8 cellular contexts compared by ENCODE assay signal in genomic region chr5:84383816-84384603, GRCh38. TPM values are rescaled to one million over a fixed set of nuclear protein-coding genes. Genes with fewer than 3 reads are reported as not detected.
A peak's percentile ranks its signal among the peaks of the same experiment; 100 is the strongest.
DNase-seq lines count a peak whose midpoint lies in the region; ATAC-seq, FAIRE-seq and TF ChIP-seq lines count a peak whose summit lies in the region.

No MANE protein-coding gene starts in this region.

- no peak for FAIRE-seq in A549 (lab: Jason Lieb, UNC)
- FAIRE-seq in kidney (lab: Jason Lieb, UNC) = no peak

- WGBS in A549 (ENCODE audit: missing lambda C conversion rate) = 4% methylated on average over 38 of the region's 73 CpGs
- under 1% methylated on average over 73 of the region's 73 CpGs for WGBS in HUES64
- WGBS in stomach, 5 donors = 1 to 5% (median 3%) methylated on average over 50 to 73 of the region's 73 CpGs

- H3K4me3 ChIP-seq in A549 (peak overlapping the region; percentile 48), HUES64 (ENCODE audit: low read length) (peak overlapping the region; percentile 67), kidney (ENCODE audit: low read length in 2 of 2) (peak overlapping the region; percentile 29 to 57), stomach (peak overlapping the region; percentile 48 to 57 (median 54))

- TF ChIP-seq EP300 in A549 (IDR thresholded peaks at IDR 0.05) (no peak), stomach (IDR thresholded peaks at IDR 0.05) (no peak)

- H3K27ac ChIP-seq in A549 = peak overlapping the region in 1 of 2 experiments; percentile 24; a peak in 1 of 6 replicates
- H3K27ac ChIP-seq in HUES64 (ENCODE audit: low read depth, low read length) = peak overlapping the region; percentile 69; the same call in 1 of the 2 replicates
- H3K27ac ChIP-seq in kidney (ENCODE audit: low read depth in 2 of 2, low read length in 2 of 2) = no peak overlapping the region
- peak overlapping the region; percentile 70 to 82 (median 80) for H3K27ac ChIP-seq in stomach

- H3K9ac ChIP-seq in HUES64 (ENCODE audit: low read depth, low read length) (peak overlapping the region; percentile 54), kidney (ENCODE audit: low read length in 2 of 2) (no peak overlapping the region)

- H3K27me3 ChIP-seq in HUES64 (ENCODE audit: insufficient read depth, low read length) (peaks cover 32% of the 10 kb centered on the region), stomach (peaks cover 4 to 45% (median 35%) of the 10 kb centered on the region in 3 donors)

- H3K4me1 ChIP-seq in A549 = peaks cover 18% of the 10 kb centered on the region; the same call in 2 of the 3 replicates
- peaks cover 37% of the 10 kb centered on the region for H3K4me1 ChIP-seq in HUES64 (ENCODE audit: insufficient read depth, low read length)
- H3K4me1 ChIP-seq in kidney (ENCODE audit: control insufficient read depth in 1 of 2, insufficient read depth in 1 of 2, low read depth in 1 of 2, low read length in 2 of 2) = peaks cover 0 to 7% of the 10 kb centered on the region in 2 donors
- H3K4me1 ChIP-seq in stomach = peaks cover 0 to 35% (median 26%) of the 10 kb centered on the region in 4 donors

- TF ChIP-seq POLR2A in A549 (IDR thresholded peaks at IDR 0.05; ENCODE audit: low read length) (no peak), stomach (IDR thresholded peaks at IDR 0.05) (no peak)

- H3K36me3 ChIP-seq in HUES64 (ENCODE audit: insufficient read depth, low read length) (0 out of 2 replicates have a peak, but pooled peaks cover 4% of the 10 kb centered on the region), kidney (ENCODE audit: control insufficient read depth in 1 of 2, insufficient read depth in 2 of 2, low read length in 2 of 2) (no peaks in the 10 kb centered on the region), stomach (no peaks in the 10 kb centered on the region)

- peak overlapping the region; percentile 97 for H3K4me2 ChIP-seq in A549

- CTCF ChIA-PET in A549 (lab: Yijun Ruan, JAX) = interaction anchor here (0.7 kb wide), 1 partner anchor 47 kb away, joined by 3 read pairs; no protein-coding TSS in a partner anchor

- ATAC-seq in A549 = peak; percentile 38 to 64; a peak in 5 of 6 replicates
- no peak for ATAC-seq in HG02884 (IDR thresholded peaks at IDR 0.05; ENCODE audit: unreplicated experiment)
- ATAC-seq in HG03045 (IDR thresholded peaks at IDR 0.05; ENCODE audit: unreplicated experiment) = no peak
- ATAC-seq in GM19023 (IDR thresholded peaks at IDR 0.05; ENCODE audit: unreplicated experiment) = no peak

- POLR2A ChIA-PET in A549 (lab: Yijun Ruan, JAX) = no interaction called here

- no peaks in the 10 kb centered on the region for H3K9me3 ChIP-seq in A549
- H3K9me3 ChIP-seq in HUES64 (ENCODE audit: insufficient read depth, low read depth, low read length) = no peaks in the 10 kb centered on the region
- H3K9me3 ChIP-seq in kidney (ENCODE audit: control insufficient read depth in 1 of 2, low read length in 2 of 2) = no peaks in the 10 kb centered on the region
- no peaks in the 10 kb centered on the region for H3K9me3 ChIP-seq in stomach

- intact Hi-C loops in kidney (cut with DNase I) = no loop called here
- intact Hi-C loops in stomach (cut with DNase I; ENCODE audit: low total_unique reads) = no loop called here

- no peak for TF ChIP-seq RAD21 in A549 (conservative IDR thresholded peaks at IDR 0.05 in 1 of 2, IDR thresholded peaks at IDR 0.05 in 1 of 2)

- DNase-seq in A549 (ENCODE audit: low read depth in 1 of 2, low spot score in 1 of 2) (peak in 1 of 2 experiments; percentile 7), cerebellar cortex (ENCODE audit: low spot score) (peak; percentile 33), kidney (peak; percentile 75), stomach (no peak)

- TF ChIP-seq CTCF in A549 (IDR thresholded peaks at IDR 0.05) (no peak), kidney (IDR thresholded peaks at IDR 0.05; ENCODE audit: borderline replicate concordance, extremely low read depth, insufficient read depth) (no peak), stomach (IDR thresholded peaks at IDR 0.05) (no peak)

TF ChIP-seq in A549, 52 proteins besides CTCF, POLR2A, EP300 and RAD21:
- no peak for TF ChIP-seq CEBPB (IDR thresholded peaks at IDR 0.05)
- TF ChIP-seq MYC (IDR thresholded peaks at IDR 0.05; ENCODE audit: borderline replicate concordance, low read length) = no peak
- TF ChIP-seq ATOH8 (CRISPR knock-in tag; IDR thresholded peaks at IDR 0.05; ENCODE audit: low read depth) = no peak
- TF ChIP-seq RCOR1 (IDR thresholded peaks at IDR 0.05; ENCODE audit: low read depth, low read length) = no peak
- no peak for TF ChIP-seq SREBF2 (IDR thresholded peaks at IDR 0.05)
- TF ChIP-seq CBX2 (IDR thresholded peaks at IDR 0.05; ENCODE audit: borderline replicate concordance, low read depth) = no peak
- no peak for TF ChIP-seq MAZ (IDR thresholded peaks at IDR 0.05; ENCODE audit: borderline replicate concordance, low read depth, low read length)
- TF ChIP-seq BHLHE40 (IDR thresholded peaks at IDR 0.05; ENCODE audit: low read depth, low read length) = no peak
- TF ChIP-seq E2F6 (IDR thresholded peaks at IDR 0.05; ENCODE audit: borderline replicate concordance, low read depth) = no peak
- no peak for TF ChIP-seq HOXA7 (CRISPR knock-in tag; IDR thresholded peaks at IDR 0.05)
- no peak for TF ChIP-seq NPAS2 (CRISPR knock-in tag; IDR thresholded peaks at IDR 0.05; ENCODE audit: borderline replicate concordance)
- no peak for TF ChIP-seq MAFK (IDR thresholded peaks at IDR 0.05; ENCODE audit: partially characterized antibody)

RNA-seq across cellular contexts. Expression of gene EDIL3, which starts 0.7 kb away (rescaled TPM):
- 0.08 and 0.12 TPM in 2 replicates for polyA plus RNA-seq in A549 (2011; rRNA removed)
- 0.01 TPM in 1 of 2 replicates, not detected in the other for polyA plus RNA-seq in A549 (2012; cell fraction: cytosol; rRNA removed)
- not detected in 2 replicates for polyA plus RNA-seq in A549 (2012; cell fraction: nucleus; rRNA removed)
- 0.12 to 0.18 TPM (median 0.14 TPM) in 3 replicates for polyA plus RNA-seq in A549 (2017; fragmentation: RNase III; extraction: RNeasy Plus Mini Kit Qiagen cat#74134 plus additional on column Dnase treatment)
- polyA minus RNA-seq in A549 (2011; rRNA and poly(A)+ RNA removed) = 0.10 TPM in 1 of 2 replicates, not detected in the other
- polyA plus RNA-seq in HUES64 (2013, experiment 1 of 2) = 22.1 TPM
- 21.7 TPM for polyA plus RNA-seq in HUES64 (2013, experiment 2 of 2)
- total RNA-seq in kidney = 32.8 TPM
- polyA plus RNA-seq in kidney (ENCODE audit: insufficient read depth, low read depth, low replicate concordance) = 5.2 TPM
- 10 to 100 TPM in 4 of 5 donors, 1 to 10 TPM in 1; 2.3 to 75.0 (median 22.3) TPM for total RNA-seq in stomach
- polyA plus RNA-seq in stomach = 1 to 10 TPM; 5.6 to 9.0 (median 8.1) TPM

Comparison
In these comparisons a context has a peak if more than half of its experiments do, and no peak if none do; other contexts are left out.
1. ATAC-seq: peak in A549 (2 of 2); none in HG02884 (single experiment), HG03045 (single experiment) and GM19023 (single experiment).
2. H3K27ac ChIP-seq: peak in HUES64 (single experiment) and stomach (5 of 5); none in kidney (0 of 2).
3. Peak in every context shown above with its lines, with median percentiles within 50 percentile points of each other: H3K4me3 ChIP-seq.